Comparison of ENCODE assay signal across 8 cellular contexts in genomic region chr14:53153702-53154112, GRCh38. TPM values are rescaled to one million over a fixed set of nuclear protein-coding genes. Genes with fewer than 3 reads are reported as not detected.
DNase-seq lines count a peak whose midpoint lies in the region; ATAC-seq and TF ChIP-seq lines count a peak whose summit lies in the region.

No MANE protein-coding gene starts in this region.

- peaks cover 38% of the 10 kb centered on the region for H3K36me3 Mint-ChIP-seq in activated CD4-positive, alpha-beta T cell treated with anti-CD3 and anti-CD28 coated beads, Interleukin-2, amount 10 ng/mL, durations not matched to agents 7 days and 5 days (ENCODE audit: low read depth)
- peaks cover 24 to 36% of the 10 kb centered on the region in 2 donors for H3K36me3 Mint-ChIP-seq in activated naive CD4-positive, alpha-beta T cell treated with anti-CD3 and anti-CD28 coated beads, Interleukin-2, amount 50 U/mL, for 72 hours

- peak; percentile 45 to 60 for ATAC-seq in activated naive CD4-positive, alpha-beta T cell treated with anti-CD3 and anti-CD28 coated beads, Interleukin-2, amount 50 U/mL, for 72 hours
- ATAC-seq in left lung (no peak), HG02973 (IDR thresholded peaks at IDR 0.05; ENCODE audit: unreplicated experiment) (no peak), GM21723 (IDR thresholded peaks at IDR 0.05; ENCODE audit: unreplicated experiment) (no peak), HG03280 (IDR thresholded peaks at IDR 0.05; ENCODE audit: unreplicated experiment) (no peak)

- H3K27me3 ChIP-seq in left lung (no peaks in the 10 kb centered on the region), testis (no peaks in the 10 kb centered on the region)

- H3K36me3 ChIP-seq in left lung (no peaks in the 10 kb centered on the region), testis (ENCODE audit: low read depth, missing control alignments) (no peaks in the 10 kb centered on the region)

- no peak for TF ChIP-seq CTCF in left lung (IDR thresholded peaks at IDR 0.05)
- TF ChIP-seq CTCF in testis (IDR thresholded peaks at IDR 0.05): no peak

- POLR2A ChIA-PET in activated CD4-positive, alpha-beta T cell treated with anti-CD3 and anti-CD28 coated beads, Interleukin-2, amount 10 ng/mL, durations not matched to agents 7 days and 5 days (lab: Charles Lee): interaction anchor here (0.5 to 2.5 kb wide), 2 partner anchors 31 to 44 kb away, joined by 3 to 11 read pairs; no protein-coding TSS in a partner anchor

- WGBS in testis, 2 donors: 45 to 50% methylated on average over 4 of the region's 4 CpGs

- H3K4me1 Mint-ChIP-seq in activated CD4-positive, alpha-beta T cell treated with anti-CD3 and anti-CD28 coated beads, Interleukin-2, amount 10 ng/mL, durations not matched to agents 7 days and 5 days: peaks cover 33% of the 10 kb centered on the region

- H3K27ac Mint-ChIP-seq in activated CD4-positive, alpha-beta T cell treated with anti-CD3 and anti-CD28 coated beads, Interleukin-2, amount 10 ng/mL, durations not matched to agents 7 days and 5 days: peak overlapping the region; percentile 97
- H3K27ac Mint-ChIP-seq in activated naive CD4-positive, alpha-beta T cell treated with anti-CD3 and anti-CD28 coated beads, Interleukin-2, amount 50 U/mL, for 72 hours: peak overlapping the region; percentile 95 to 99

- CTCF ChIA-PET in activated CD4-positive, alpha-beta T cell treated with anti-CD3 and anti-CD28 coated beads, Interleukin-2, amount 10 ng/mL, durations not matched to agents 7 days and 5 days (lab: Charles Lee): interaction anchor here (1.0 to 5.2 kb wide), 5 partner anchors 11 to 61 kb away, joined by 3 to 33 read pairs (median 5); no protein-coding TSS in a partner anchor

- no peak for DNase-seq in activated CD4-positive, alpha-beta T cell treated with anti-CD3 and anti-CD28 coated beads, Interleukin-2, amount 10 ng/mL, durations not matched to agents 7 days and 5 days
- DNase-seq in activated CD4-positive, alpha-beta T cell treated with anti-CD3 and anti-CD28 coated beads for 4 hours: no peak
- no peak for DNase-seq in activated naive CD4-positive, alpha-beta T cell treated with anti-CD3 and anti-CD28 coated beads, Interleukin-2, amount 50 U/mL, for 72 hours (ENCODE audit: low spot score in 2 of 2)
- no peak for DNase-seq in left lung
- DNase-seq in testis: no peak

- no peaks in the 10 kb centered on the region for H3K9me3 Mint-ChIP-seq in activated CD4-positive, alpha-beta T cell treated with anti-CD3 and anti-CD28 coated beads, Interleukin-2, amount 10 ng/mL, durations not matched to agents 7 days and 5 days
- H3K9me3 Mint-ChIP-seq in activated naive CD4-positive, alpha-beta T cell treated with anti-CD3 and anti-CD28 coated beads, Interleukin-2, amount 50 U/mL, for 72 hours: no peaks in the 10 kb centered on the region

- peaks cover 10 to 26% of the 10 kb centered on the region in 2 donors for H3K4me1 ChIP-seq in left lung
- H3K4me1 ChIP-seq in testis: peaks cover 10% of the 10 kb centered on the region

- no peak for TF ChIP-seq POLR2A in testis (IDR thresholded peaks at IDR 0.05)

- H3K27me3 Mint-ChIP-seq in activated CD4-positive, alpha-beta T cell treated with anti-CD3 and anti-CD28 coated beads, Interleukin-2, amount 10 ng/mL, durations not matched to agents 7 days and 5 days: no peaks in the 10 kb centered on the region

- H3K9me3 ChIP-seq in left lung: no peaks in the 10 kb centered on the region
- no peaks in the 10 kb centered on the region for H3K9me3 ChIP-seq in testis

- intact Hi-C loops in left lung (cut with DNase I): no loop called here
- intact Hi-C loops in testis (cut with DNase I; ENCODE audit: low total_unique reads): no loop called here

- H3K27ac ChIP-seq in left lung (peak overlapping the region; percentile 91 to 92), testis (peak overlapping the region; percentile 67 to 88)

- H3K4me3 Mint-ChIP-seq in activated CD4-positive, alpha-beta T cell treated with anti-CD3 and anti-CD28 coated beads, Interleukin-2, amount 10 ng/mL, durations not matched to agents 7 days and 5 days: peak overlapping the region; percentile 99

- H3K4me3 ChIP-seq in left lung (peak overlapping the region; percentile 73 to 83), testis (peak overlapping the region; percentile 72 to 79)

RNA-seq across cellular contexts. Expression of gene DDHD1, which starts 0.6 kb away (rescaled TPM):
- 10 to 100 TPM; 53.8 to 58.0 TPM for total RNA-seq in activated CD4-positive, alpha-beta T cell treated with anti-CD3 and anti-CD28 coated beads, Interleukin-2, amount 10 ng/mL, durations not matched to agents 7 days and 5 days
- 10 to 100 TPM; 35.3 to 50.1 TPM for total RNA-seq in activated naive CD4-positive, alpha-beta T cell treated with anti-CD3 and anti-CD28 coated beads, Interleukin-2, amount 50 U/mL, for 72 hours
- total RNA-seq in left lung (10 to 100 TPM; 13.2 to 16.7 TPM), testis (10 to 100 TPM; 72.7 to 76.2 TPM)
- polyA plus RNA-seq in testis (ENCODE audit: insufficient read depth, low read depth, low replicate concordance): 41.6 TPM

Comparison
In these comparisons a context has a peak if more than half of its experiments do, and no peak if none do; other contexts are left out.
1. ATAC-seq: peak in activated naive CD4-positive, alpha-beta T cell treated with anti-CD3 and anti-CD28 coated beads, Interleukin-2, amount 50 U/mL, for 72 hours (2 of 2); none in left lung (single experiment), HG02973 (single experiment), GM21723 (single experiment) and HG03280 (single experiment).